28 cellular contexts compared by ENCODE assay signal in the genomic region with DNA sequence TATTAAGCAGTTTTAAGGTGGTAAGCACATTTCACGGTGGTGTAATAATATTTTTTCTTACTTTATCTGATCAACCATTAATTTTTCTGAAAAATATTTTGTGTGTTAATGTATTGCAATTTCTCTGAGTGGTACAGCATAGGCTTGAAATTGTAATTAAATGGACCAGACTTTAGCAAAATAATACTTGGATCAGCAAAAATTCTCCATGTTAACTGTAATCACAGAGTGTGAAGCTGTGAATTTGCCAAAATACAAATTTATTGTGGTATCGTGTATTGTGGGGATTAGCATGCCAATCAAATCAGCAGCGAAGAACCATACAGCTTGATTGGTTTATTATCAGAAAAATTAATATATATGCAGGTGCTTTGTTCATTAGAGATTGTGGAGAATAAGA.
"Had no signal": no experiment of that assay in that cellular context is flagged by ENCODE, and none has a peak within 500 bp of the region (broad histone marks: within the 10 kb centered on the region; RNA-seq: fewer than 3 reads in every experiment).

No MANE protein-coding gene starts in this region.

- H3K27me3 ChIP-seq: colonic mucosa, esophagus muscularis mucosa, esophagus squamous epithelium, foreskin keratinocyte, gastrocnemius medialis, gastroesophageal sphincter, heart left ventricle had no signal

- H3K27ac ChIP-seq: colonic mucosa, coronary artery, dorsolateral prefrontal cortex, epithelial cell of prostate, esophagus muscularis mucosa, esophagus squamous epithelium, foreskin keratinocyte, gastrocnemius medialis, gastroesophageal sphincter, heart left ventricle, heart right ventricle had no signal

- H3K4me1 ChIP-seq: colonic mucosa, esophagus muscularis mucosa, esophagus squamous epithelium, foreskin keratinocyte, gastrocnemius medialis, gastroesophageal sphincter, heart left ventricle, heart right ventricle had no signal

- H3K36me3 ChIP-seq: colonic mucosa, esophagus muscularis mucosa, esophagus squamous epithelium, gastrocnemius medialis, gastroesophageal sphincter, heart left ventricle, heart right ventricle had no signal

- H3K4me3 ChIP-seq: colonic mucosa, coronary artery, dorsolateral prefrontal cortex, esophagus muscularis mucosa, esophagus squamous epithelium, gastrocnemius medialis, gastroesophageal sphincter, heart left ventricle, heart right ventricle had no signal

- ATAC-seq: effector memory CD8-positive, alpha-beta T cell; esophagus mucosa; foreskin keratinocyte; gastrocnemius medialis; gastroesophageal sphincter; heart left ventricle; heart right ventricle had no signal

- H3K9me3 ChIP-seq: colonic mucosa, esophagus muscularis mucosa, gastrocnemius medialis, gastroesophageal sphincter, heart left ventricle had no signal

- DNase-seq: colonic mucosa; cortex of kidney; dermis blood vessel endothelial cell; dorsolateral prefrontal cortex; effector CD4-positive, alpha-beta T cell; effector CD8-positive, alpha-beta T cell; effector memory CD4-positive, alpha-beta T cell; effector memory CD8-positive, alpha-beta T cell; endodermal cell; erythroblast; esophagus squamous epithelium; foreskin fibroblast; foreskin keratinocyte; foreskin melanocyte; gastrocnemius medialis; glutamatergic neuron; head of caudate nucleus; heart left ventricle; heart right ventricle had no signal

- FAIRE-seq: colon, endometrium, endothelial cell of umbilical vein, frontal cortex had no signal
